Comparison of ENCODE assay signal across 13 cellular contexts in genomic region chr17:40058151-40058784, GRCh38. TPM values are rescaled to one million over a fixed set of nuclear protein-coding genes. Genes with fewer than 3 reads are reported as not detected.
A peak's percentile ranks its signal among the peaks of the same experiment; 100 is the strongest.
DNase-seq lines count a peak whose midpoint lies in the region; ATAC-seq and TF ChIP-seq lines count a peak whose summit lies in the region.
"Had no signal": no experiment of that assay in that cellular context is flagged by ENCODE, and none has a peak within 500 bp of the region (broad histone marks: within the 10 kb centered on the region; RNA-seq: fewer than 3 reads in every experiment).

No MANE protein-coding gene starts in this region.

- no peak overlapping the region; a peak in 1 of 20 replicates for H3K4me3 ChIP-seq in BLaER1 treated with 17β-estradiol and CSF1 and Interleukin-3, amounts not matched to agents 10 nM and 100 nM
- H3K4me3 ChIP-seq in left ventricle myocardium inferior (peak overlapping the region; percentile 26), sigmoid colon (peak overlapping the region in 1 of 4 donors; percentile 8)
- H3K4me3 ChIP-seq: smooth muscle cell had no signal

- TF ChIP-seq CTCF in left ventricle myocardium inferior (IDR thresholded peaks at IDR 0.05; ENCODE audit: borderline replicate concordance) = no peak
- no peak for TF ChIP-seq CTCF in sigmoid colon (IDR thresholded peaks at IDR 0.05)

- DNase-seq in left ventricle myocardium inferior (no peak), sigmoid colon (no peak), NCI-H146 treated with DMSO at 0.1 percent for 48 hours (lab: John Stamatoyannopoulos, UW; ENCODE audit: unreplicated experiment) (no peak), NCI-H2081 (lab: John Stamatoyannopoulos, UW) (no peak)
- no peak for DNase-seq in activated CD4-positive, alpha-beta T cell treated with anti-CD3 and anti-CD28 coated beads, Interleukin-2, amount 10 ng/mL, durations not matched to agents 7 days and 5 days
- DNase-seq: NCI-H2029 had no signal

- intact Hi-C loops in left ventricle myocardium inferior (cut with micrococcal nuclease) = no loop called here
- intact Hi-C loops in sigmoid colon (cut with DNase I) = no loop called here

- no peak for TF ChIP-seq POLR2A in sigmoid colon (IDR thresholded peaks at IDR 0.05)

- H3K4me1 Mint-ChIP-seq in activated CD4-positive, alpha-beta T cell treated with anti-CD3 and anti-CD28 coated beads, Interleukin-2, amount 10 ng/mL, durations not matched to agents 7 days and 5 days = peaks cover 27% of the 10 kb centered on the region

- peaks cover 21 to 34% (median 26%) of the 10 kb centered on the region in 10 experiments for H3K4me1 ChIP-seq in BLaER1 treated with 17β-estradiol and CSF1 and Interleukin-3, amounts not matched to agents 10 nM and 100 nM
- H3K4me1 ChIP-seq in left ventricle myocardium inferior = peaks cover 54% of the 10 kb centered on the region
- H3K4me1 ChIP-seq in sigmoid colon = peaks cover 0 to 58% (median 32%) of the 10 kb centered on the region in 4 donors

- WGBS in sigmoid colon, 2 donors = 32 to 58% methylated on average over 8 of the region's 8 CpGs

- H3K9me3 ChIP-seq in BLaER1 treated with 17β-estradiol and CSF1 and Interleukin-3, amounts not matched to agents 10 nM and 100 nM (replicated peaks in 1 of 11) = no peaks in the 10 kb centered on the region
- no peaks in the 10 kb centered on the region for H3K9me3 ChIP-seq in left ventricle myocardium inferior (replicated peaks)
- no peaks in the 10 kb centered on the region for H3K9me3 ChIP-seq in sigmoid colon

- H3K4me3 Mint-ChIP-seq in activated CD4-positive, alpha-beta T cell treated with anti-CD3 and anti-CD28 coated beads, Interleukin-2, amount 10 ng/mL, durations not matched to agents 7 days and 5 days = no peak overlapping the region

- H3K36me3 ChIP-seq in BLaER1 treated with 17β-estradiol and CSF1 and Interleukin-3, amounts not matched to agents 10 nM and 100 nM = peaks cover 0 to 2% (median 0%) of the 10 kb centered on the region in 11 experiments; a peak in 7 of 22 replicates
- no peaks in the 10 kb centered on the region for H3K36me3 ChIP-seq in left ventricle myocardium inferior
- no peaks in the 10 kb centered on the region for H3K36me3 ChIP-seq in sigmoid colon

- no peak overlapping the region for H3K27ac Mint-ChIP-seq in activated CD4-positive, alpha-beta T cell treated with anti-CD3 and anti-CD28 coated beads, Interleukin-2, amount 10 ng/mL, durations not matched to agents 7 days and 5 days

- ATAC-seq in GM21619 (IDR thresholded peaks at IDR 0.05; ENCODE audit: unreplicated experiment) = no peak
- ATAC-seq: activated CD4-positive, CD25-positive, alpha-beta regulatory T cell treated with anti-CD3 and anti-CD28 coated beads, Interleukin-2, amount 50 U/mL, for 24 hours; activated naive CD4-positive, alpha-beta T cell treated with anti-CD3 and anti-CD28 coated beads, Interleukin-2, amount 50 U/mL, for 72 hours had no signal

- peaks cover 3% of the 10 kb centered on the region for H3K36me3 Mint-ChIP-seq in activated CD4-positive, alpha-beta T cell treated with anti-CD3 and anti-CD28 coated beads, Interleukin-2, amount 10 ng/mL, durations not matched to agents 7 days and 5 days (ENCODE audit: low read depth)

- peaks cover 0 to 8% (median 0%) of the 10 kb centered on the region in 11 experiments; a peak in 1 of 22 replicates for H3K27me3 ChIP-seq in BLaER1 treated with 17β-estradiol and CSF1 and Interleukin-3, amounts not matched to agents 10 nM and 100 nM
- H3K27me3 ChIP-seq in left ventricle myocardium inferior (ENCODE audit: low read depth) (no peaks in the 10 kb centered on the region), sigmoid colon (no peaks in the 10 kb centered on the region)

- TF ChIP-seq EP300 in sigmoid colon (IDR thresholded peaks at IDR 0.05) = no peak

- POLR2A ChIA-PET in activated CD4-positive, alpha-beta T cell treated with anti-CD3 and anti-CD28 coated beads, Interleukin-2, amount 10 ng/mL, durations not matched to agents 7 days and 5 days (lab: Charles Lee) = no interaction called here

- H3K9me3 Mint-ChIP-seq in activated CD4-positive, alpha-beta T cell treated with anti-CD3 and anti-CD28 coated beads, Interleukin-2, amount 10 ng/mL, durations not matched to agents 7 days and 5 days = no peaks in the 10 kb centered on the region
- H3K9me3 Mint-ChIP-seq: activated naive CD4-positive, alpha-beta T cell treated with anti-CD3 and anti-CD28 coated beads, Interleukin-2, amount 50 U/mL, for 72 hours had no signal

- CTCF ChIA-PET in activated CD4-positive, alpha-beta T cell treated with anti-CD3 and anti-CD28 coated beads, Interleukin-2, amount 10 ng/mL, durations not matched to agents 7 days and 5 days (lab: Charles Lee) = interaction anchor here (0.6 to 2.5 kb wide), 6 partner anchors 8 to 438 kb away, joined by 3 to 9 read pairs (median 4); no protein-coding TSS in a partner anchor

- peak overlapping the region in 8 of 11 experiments; percentile 20 to 70 (median 52); a peak in 13 of 22 replicates for H3K4me2 ChIP-seq in BLaER1 treated with 17β-estradiol and CSF1 and Interleukin-3, amounts not matched to agents 10 nM and 100 nM
- H3K4me2 ChIP-seq: smooth muscle cell had no signal

- H3K27me3 Mint-ChIP-seq in activated CD4-positive, alpha-beta T cell treated with anti-CD3 and anti-CD28 coated beads, Interleukin-2, amount 10 ng/mL, durations not matched to agents 7 days and 5 days = peaks cover 29% of the 10 kb centered on the region

- no peaks in the 10 kb centered on the region for H4K20me1 ChIP-seq in BLaER1 treated with 17β-estradiol and CSF1 and Interleukin-3, amounts not matched to agents 10 nM and 100 nM

- H3K9ac ChIP-seq in BLaER1 treated with 17β-estradiol and CSF1 and Interleukin-3, amounts not matched to agents 10 nM and 100 nM = peak overlapping the region in 6 of 11 experiments; percentile 25 to 46 (median 31); a peak in 5 of 22 replicates

- H3K27ac ChIP-seq in BLaER1 treated with 17β-estradiol and CSF1 and Interleukin-3, amounts not matched to agents 10 nM and 100 nM = no peak overlapping the region; a peak in 1 of 22 replicates
- H3K27ac ChIP-seq in angular gyrus (ENCODE audit: low read depth, low read length) (peak overlapping the region; percentile 4), left ventricle myocardium inferior (replicated peaks) (peak overlapping the region; percentile 84), sigmoid colon (peak overlapping the region; percentile 79 to 99 (median 98))
- H3K27ac ChIP-seq: C4-2B had no signal

RNA-seq across cellular contexts. Expression of gene MED24, which starts 4.1 kb away (rescaled TPM):
- total RNA-seq in left ventricle myocardium inferior (58.2 TPM), sigmoid colon (10 to 100 TPM; 27.3 to 64.8 (median 31.7) TPM)
- 10 to 100 TPM; 19.2 to 83.0 (median 29.1) TPM for polyA plus RNA-seq in sigmoid colon
- total RNA-seq in activated CD4-positive, alpha-beta T cell treated with anti-CD3 and anti-CD28 coated beads, Interleukin-2, amount 10 ng/mL, durations not matched to agents 7 days and 5 days = 100 to 1,000 TPM in 1 of 2 experiments, 10 to 100 TPM in 1; 92.1 to 102 TPM

RNA-seq across cellular contexts. Expression of gene THRA, which starts 4.5 kb away (rescaled TPM):
- 78.3 TPM for total RNA-seq in left ventricle myocardium inferior
- total RNA-seq in sigmoid colon = 10 to 100 TPM; 78.8 to 86.1 (median 83.8) TPM
- polyA plus RNA-seq in sigmoid colon = 10 to 100 TPM; 25.4 to 35.4 (median 25.8) TPM
- 1 to 10 TPM; 8.6 to 9.1 TPM for total RNA-seq in activated CD4-positive, alpha-beta T cell treated with anti-CD3 and anti-CD28 coated beads, Interleukin-2, amount 10 ng/mL, durations not matched to agents 7 days and 5 days

RNA-seq across cellular contexts. Expression of gene NR1D1, which starts 42.1 kb away (rescaled TPM):
- total RNA-seq in left ventricle myocardium inferior (19.1 TPM), sigmoid colon (10 to 100 TPM in 3 of 4 donors, 1 to 10 TPM in 1; 4.1 to 12.8 (median 11.9) TPM)
- polyA plus RNA-seq in sigmoid colon = 10 to 100 TPM in 1 of 3 donors, 1 to 10 TPM in 2; 4.4 to 11.4 (median 8.1) TPM
- total RNA-seq in activated CD4-positive, alpha-beta T cell treated with anti-CD3 and anti-CD28 coated beads, Interleukin-2, amount 10 ng/mL, durations not matched to agents 7 days and 5 days = 1 to 10 TPM; 5.5 to 5.8 TPM

RNA-seq across cellular contexts. Expression of gene CSF3, which starts 43.0 kb away (rescaled TPM):
- not detected for total RNA-seq in left ventricle myocardium inferior
- 10 to 100 TPM in 1 of 4 donors, not detected in 3; 23.3 TPM for total RNA-seq in sigmoid colon
- polyA plus RNA-seq in sigmoid colon = 1 to 10 TPM in 2 of 3 donors, not detected in 1; 1.2 to 3.1 TPM
- total RNA-seq in activated CD4-positive, alpha-beta T cell treated with anti-CD3 and anti-CD28 coated beads, Interleukin-2, amount 10 ng/mL, durations not matched to agents 7 days and 5 days = not detected
- total RNA-seq: activated naive CD4-positive, alpha-beta T cell treated with anti-CD3 and anti-CD28 coated beads, Interleukin-2, amount 50 U/mL, for 72 hours; smooth muscle cell had no signal
- polyA plus RNA-seq: smooth muscle cell had no signal

Comparison
In these comparisons a context has a peak if more than half of its experiments do, and no peak if none do; other contexts are left out.
1. H3K27ac ChIP-seq: peak in angular gyrus (single experiment), left ventricle myocardium inferior (single experiment) and sigmoid colon (4 of 4); none in BLaER1 treated with 17β-estradiol and CSF1 and Interleukin-3, amounts not matched to agents 10 nM and 100 nM (0 of 11).